In the genomic region with DNA sequence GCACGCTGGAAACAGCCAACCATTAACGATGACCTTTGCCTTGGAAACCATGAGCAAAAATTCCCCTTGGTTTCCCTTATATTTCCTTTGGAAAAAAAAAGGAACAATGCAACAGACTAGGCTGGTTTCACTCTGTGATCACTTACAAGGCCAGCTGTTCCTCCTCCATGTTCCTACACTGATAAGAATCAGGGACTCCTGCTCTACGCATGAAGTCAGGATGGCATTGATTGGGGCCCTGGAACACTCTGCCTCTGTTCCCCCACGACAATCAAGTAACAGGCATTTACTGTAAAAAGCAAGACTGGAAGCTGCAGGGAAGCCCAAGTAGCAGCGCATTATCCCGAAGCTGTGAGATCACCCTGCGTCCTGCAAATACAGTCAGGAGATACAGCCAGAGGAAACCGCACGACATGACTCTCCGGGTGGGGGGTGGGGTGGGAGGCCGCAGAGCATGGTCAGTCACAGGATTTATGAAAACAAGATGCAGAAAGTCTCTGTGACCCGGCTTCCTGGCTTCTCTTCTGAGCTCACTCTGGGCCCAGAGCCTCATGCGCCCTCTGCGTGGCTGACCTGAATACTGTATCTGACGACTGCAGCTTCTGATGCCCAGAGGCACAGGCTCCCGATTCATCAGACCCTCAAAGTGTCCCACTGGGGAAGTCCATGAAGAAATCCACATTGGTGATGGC, we compare ENCODE assay signal across 8 cellular contexts. TPM values are rescaled to one million over a fixed set of nuclear protein-coding genes. Genes with fewer than 3 reads are reported as not detected.
DNase-seq lines count a peak whose midpoint lies in the region; ATAC-seq and TF ChIP-seq lines count a peak whose summit lies in the region.

No MANE protein-coding gene starts in this region.

- H4K20me1 ChIP-seq in hepatocyte (ENCODE audit: insufficient read depth, poor library complexity, severe bottlenecking) = peaks cover 4% of the 10 kb centered on the region

- H3K36me3 ChIP-seq in hepatocyte (replicated peaks; ENCODE audit: insufficient read depth, low read depth) (no peaks in the 10 kb centered on the region), skeletal muscle satellite cell (ENCODE audit: insufficient read depth, low read length) (peaks cover 60% of the 10 kb centered on the region)

- H2AFZ ChIP-seq in hepatocyte = no peak overlapping the region

- H3K4me2 ChIP-seq in hepatocyte (peak overlapping the region; percentile 57), skeletal muscle satellite cell (ENCODE audit: low read length) (peak overlapping the region; percentile 73)

- H3K4me3 ChIP-seq in AG10803 (ENCODE audit: low read length) (peak overlapping the region; percentile 49), hepatocyte (no peak overlapping the region), skeletal muscle satellite cell (ENCODE audit: low read length) (peak overlapping the region; percentile 55)

- H3K4me1 ChIP-seq in hepatocyte (ENCODE audit: insufficient read depth) (peaks cover 33% of the 10 kb centered on the region), skeletal muscle satellite cell (ENCODE audit: control insufficient read depth, insufficient read depth, low read length) (peaks cover 99% of the 10 kb centered on the region)

- H3K9me3 ChIP-seq in hepatocyte (ENCODE audit: low read depth) = no peaks in the 10 kb centered on the region
- H3K9me3 ChIP-seq in skeletal muscle satellite cell (replicated peaks; ENCODE audit: low read length) = no peaks in the 10 kb centered on the region

- DNase-seq in AG10803 (ENCODE audit: low read depth) (peak; percentile 98), amygdala (lab: John Stamatoyannopoulos, UW) (peak in 36 of 56 donors; percentile 21 to 76 (median 42)), hepatocyte (ENCODE audit: low spot score) (peak; percentile 54)
- DNase-seq in activated effector memory CD4-positive, alpha-beta T cell treated with Interleukin-2 at 50 U/mL for 16 hours = no peak

- no peaks in the 10 kb centered on the region for H3K9me2 ChIP-seq in hepatocyte (replicated peaks; ENCODE audit: insufficient read depth)

- H3K79me2 ChIP-seq in hepatocyte = peaks cover 72% of the 10 kb centered on the region

- peak overlapping the region; percentile 91 for H3K9ac ChIP-seq in skeletal muscle satellite cell (ENCODE audit: low read depth, low read length)

- no peaks in the 10 kb centered on the region for H3K27me3 ChIP-seq in hepatocyte
- H3K27me3 ChIP-seq in skeletal muscle satellite cell (ENCODE audit: control insufficient read depth, insufficient read depth, low read length) = no peaks in the 10 kb centered on the region

- ATAC-seq in HG03457 (IDR thresholded peaks at IDR 0.05; ENCODE audit: unreplicated experiment) (peak; percentile 39), HG02763 (IDR thresholded peaks at IDR 0.05; ENCODE audit: unreplicated experiment) (no peak), GM18511 (IDR thresholded peaks at IDR 0.05; ENCODE audit: unreplicated experiment) (no peak)

- H3K27ac ChIP-seq in hepatocyte = peak overlapping the region; percentile 91

- 41% methylated on average over 16 of the region's 16 CpGs for WGBS in hepatocyte (ENCODE audit: low lambda C conversion rate, missing lambda C conversion rate)

- peak; percentile 41 for TF ChIP-seq CTCF in AG10803 (conservative IDR thresholded peaks at IDR 0.05; ENCODE audit: low read length)
- no peak for TF ChIP-seq CTCF in hepatocyte (IDR thresholded peaks at IDR 0.05; ENCODE audit: poor library complexity)

RNA-seq across cellular contexts. Expression of gene SSH1, which starts 31.1 kb away (rescaled TPM):
- 8.2 and 8.9 TPM in 2 replicates for total RNA-seq in hepatocyte
- 7.4 and 12.2 TPM in 2 replicates for polyA plus RNA-seq in hepatocyte
- total RNA-seq in skeletal muscle satellite cell (2012; rRNA removed) = 9.1 and 12.2 TPM in 2 replicates

RNA-seq across cellular contexts. Expression of gene DAO, which starts 53.6 kb away (rescaled TPM):
- 0.90 and 2.2 TPM in 2 replicates for total RNA-seq in hepatocyte
- 0.41 and 0.88 TPM in 2 replicates for polyA plus RNA-seq in hepatocyte
- not detected in 2 replicates for total RNA-seq in skeletal muscle satellite cell (2012; rRNA removed)
